In genomic region chr2:177266955-177267354, GRCh38 we compare ENCODE assay signal across 1 cellular context.
TF ChIP-seq lines count a peak whose summit lies in the region.
"Not testable (repeated sequence)": the region's sequence is repeated elsewhere in the genome, so short reads cannot be mapped to it uniquely, and the experiment has no call there.

No MANE protein-coding gene starts in this region.

TF ChIP-seq in HepG2, 621 proteins besides CTCF, POLR2A, EP300 and RAD21:
- TF ChIP-seq, protein P1, sequence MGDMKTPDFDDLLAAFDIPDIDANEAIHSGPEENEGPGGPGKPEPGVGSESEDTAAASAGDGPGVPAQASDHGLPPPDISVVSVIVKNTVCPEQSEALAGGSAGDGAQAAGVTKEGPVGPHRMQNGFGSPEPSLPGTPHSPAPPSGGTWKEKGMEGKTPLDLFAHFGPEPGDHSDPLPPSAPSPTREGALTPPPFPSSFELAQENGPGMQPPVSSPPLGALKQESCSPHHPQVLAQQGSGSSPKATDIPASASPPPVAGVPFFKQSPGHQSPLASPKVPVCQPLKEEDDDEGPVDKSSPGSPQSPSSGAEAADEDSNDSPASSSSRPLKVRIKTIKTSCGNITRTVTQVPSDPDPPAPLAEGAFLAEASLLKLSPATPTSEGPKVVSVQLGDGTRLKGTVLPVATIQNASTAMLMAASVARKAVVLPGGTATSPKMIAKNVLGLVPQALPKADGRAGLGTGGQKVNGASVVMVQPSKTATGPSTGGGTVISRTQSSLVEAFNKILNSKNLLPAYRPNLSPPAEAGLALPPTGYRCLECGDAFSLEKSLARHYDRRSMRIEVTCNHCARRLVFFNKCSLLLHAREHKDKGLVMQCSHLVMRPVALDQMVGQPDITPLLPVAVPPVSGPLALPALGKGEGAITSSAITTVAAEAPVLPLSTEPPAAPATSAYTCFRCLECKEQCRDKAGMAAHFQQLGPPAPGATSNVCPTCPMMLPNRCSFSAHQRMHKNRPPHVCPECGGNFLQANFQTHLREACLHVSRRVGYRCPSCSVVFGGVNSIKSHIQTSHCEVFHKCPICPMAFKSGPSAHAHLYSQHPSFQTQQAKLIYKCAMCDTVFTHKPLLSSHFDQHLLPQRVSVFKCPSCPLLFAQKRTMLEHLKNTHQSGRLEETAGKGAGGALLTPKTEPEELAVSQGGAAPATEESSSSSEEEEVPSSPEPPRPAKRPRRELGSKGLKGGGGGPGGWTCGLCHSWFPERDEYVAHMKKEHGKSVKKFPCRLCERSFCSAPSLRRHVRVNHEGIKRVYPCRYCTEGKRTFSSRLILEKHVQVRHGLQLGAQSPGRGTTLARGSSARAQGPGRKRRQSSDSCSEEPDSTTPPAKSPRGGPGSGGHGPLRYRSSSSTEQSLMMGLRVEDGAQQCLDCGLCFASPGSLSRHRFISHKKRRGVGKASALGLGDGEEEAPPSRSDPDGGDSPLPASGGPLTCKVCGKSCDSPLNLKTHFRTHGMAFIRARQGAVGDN (CRISPR knock-in tag; IDR thresholded peaks at IDR 0.05), result peak; percentile 19; the same call in 1 of the 2 replicates
- TF ChIP-seq ZBTB33 (CRISPR knock-in tag; IDR thresholded peaks at IDR 0.05) (peak; percentile 50; the same call in 1 of the 2 replicates), ZMYM3 (CRISPR knock-in tag; IDR thresholded peaks at IDR 0.05) (peak; percentile 60; the same call in 1 of the 2 replicates), CCDC6 (CRISPR knock-in tag; IDR thresholded peaks at IDR 0.05) (peak; percentile 54; the same call in 1 of the 2 replicates), LCORL (CRISPR knock-in tag; IDR thresholded peaks at IDR 0.05) (0 out of 2 replicates have a peak, but pooled peaks have one; percentile 4), ZNF605 (CRISPR knock-in tag; IDR thresholded peaks at IDR 0.05) (peak; percentile 46; the same call in 1 of the 2 replicates), ZMYM2 (CRISPR knock-in tag; IDR thresholded peaks at IDR 0.05) (0 out of 2 replicates have a peak, but pooled peaks have one; percentile 21)
- TF ChIP-seq LCORL (IDR thresholded peaks at IDR 0.05), result not testable (repeated sequence)
